ENCODE assay signal across 1 cellular context in the genomic region with DNA sequence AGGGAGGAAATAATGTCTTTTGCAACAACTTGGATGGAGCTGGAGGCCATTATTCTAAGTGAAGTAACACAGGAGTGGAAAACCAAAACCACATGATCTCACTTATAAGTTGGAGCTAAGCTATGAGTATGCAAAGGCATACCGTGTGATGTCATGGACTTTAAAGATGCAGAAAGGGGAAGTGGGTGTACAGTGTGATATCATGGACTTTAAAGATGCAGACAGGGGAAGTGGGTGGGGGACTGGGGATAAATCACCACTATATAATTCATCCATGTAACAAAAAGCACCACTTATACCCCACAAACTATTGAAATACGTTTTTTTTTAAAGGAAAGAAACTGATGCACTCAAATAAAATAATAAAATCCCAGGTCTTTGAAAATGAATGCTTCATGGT.
TF ChIP-seq lines count a peak whose summit lies in the region.

No MANE protein-coding gene starts in this region.

TF ChIP-seq in IMR-90, 13 proteins besides CTCF, POLR2A, EP300 and RAD21 (continued from another document):
- TF ChIP-seq, protein P1, sequence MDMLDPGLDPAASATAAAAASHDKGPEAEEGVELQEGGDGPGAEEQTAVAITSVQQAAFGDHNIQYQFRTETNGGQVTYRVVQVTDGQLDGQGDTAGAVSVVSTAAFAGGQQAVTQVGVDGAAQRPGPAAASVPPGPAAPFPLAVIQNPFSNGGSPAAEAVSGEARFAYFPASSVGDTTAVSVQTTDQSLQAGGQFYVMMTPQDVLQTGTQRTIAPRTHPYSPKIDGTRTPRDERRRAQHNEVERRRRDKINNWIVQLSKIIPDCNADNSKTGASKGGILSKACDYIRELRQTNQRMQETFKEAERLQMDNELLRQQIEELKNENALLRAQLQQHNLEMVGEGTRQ (IDR thresholded peaks at IDR 0.05; ENCODE audit: low read depth, low read length) = no peak
- TF ChIP-seq RCOR1 (IDR thresholded peaks at IDR 0.05; ENCODE audit: insufficient replicate concordance, low read length) (no peak), NFE2L2 (IDR thresholded peaks at IDR 0.05; ENCODE audit: low read depth, low read length) (no peak), BHLHE40 (IDR thresholded peaks at IDR 0.05; ENCODE audit: low read depth, low read length) (no peak), MXI1 (IDR thresholded peaks at IDR 0.05; ENCODE audit: borderline replicate concordance, low read depth, low read length) (no peak), SMC3 (IDR thresholded peaks at IDR 0.05; ENCODE audit: low read depth, low read length) (no peak)
- TF ChIP-seq, protein P2, sequence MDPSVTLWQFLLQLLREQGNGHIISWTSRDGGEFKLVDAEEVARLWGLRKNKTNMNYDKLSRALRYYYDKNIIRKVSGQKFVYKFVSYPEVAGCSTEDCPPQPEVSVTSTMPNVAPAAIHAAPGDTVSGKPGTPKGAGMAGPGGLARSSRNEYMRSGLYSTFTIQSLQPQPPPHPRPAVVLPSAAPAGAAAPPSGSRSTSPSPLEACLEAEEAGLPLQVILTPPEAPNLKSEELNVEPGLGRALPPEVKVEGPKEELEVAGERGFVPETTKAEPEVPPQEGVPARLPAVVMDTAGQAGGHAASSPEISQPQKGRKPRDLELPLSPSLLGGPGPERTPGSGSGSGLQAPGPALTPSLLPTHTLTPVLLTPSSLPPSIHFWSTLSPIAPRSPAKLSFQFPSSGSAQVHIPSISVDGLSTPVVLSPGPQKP (IDR thresholded peaks at IDR 0.05; ENCODE audit: borderline replicate concordance, low read depth, low read length) = no peak
